In the genomic region with DNA sequence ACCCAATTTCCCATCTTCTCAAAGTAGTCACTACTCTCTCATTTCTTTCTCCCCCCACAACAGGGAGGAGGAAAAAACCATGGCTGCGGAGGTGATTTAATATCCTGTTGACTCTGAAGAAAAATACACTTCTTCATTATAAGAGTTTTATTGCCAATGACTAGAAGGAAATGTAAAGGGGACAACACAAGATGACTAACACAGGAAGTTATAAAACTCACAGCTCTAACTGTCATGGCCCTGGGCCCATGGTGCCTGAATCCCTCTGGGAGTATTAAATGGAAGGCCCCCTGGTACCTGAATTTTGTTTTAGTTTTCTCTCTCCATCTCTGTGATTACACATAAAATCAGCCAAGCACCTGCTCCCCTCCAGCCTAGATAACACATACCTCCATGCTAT, we compare ENCODE assay signal across 1 cellular context.
TF ChIP-seq lines count a peak whose summit lies in the region.

No MANE protein-coding gene starts in this region.

TF ChIP-seq in HEK293, 187 proteins besides CTCF, POLR2A, EP300 and RAD21 (continued from another document and continues in another):
- TF ChIP-seq PRDM10 (tag by site-specific recombination; IDR thresholded peaks at IDR 0.05), result peak; percentile 19; the same call in 1 of the 2 replicates
- TF ChIP-seq, protein P1, sequence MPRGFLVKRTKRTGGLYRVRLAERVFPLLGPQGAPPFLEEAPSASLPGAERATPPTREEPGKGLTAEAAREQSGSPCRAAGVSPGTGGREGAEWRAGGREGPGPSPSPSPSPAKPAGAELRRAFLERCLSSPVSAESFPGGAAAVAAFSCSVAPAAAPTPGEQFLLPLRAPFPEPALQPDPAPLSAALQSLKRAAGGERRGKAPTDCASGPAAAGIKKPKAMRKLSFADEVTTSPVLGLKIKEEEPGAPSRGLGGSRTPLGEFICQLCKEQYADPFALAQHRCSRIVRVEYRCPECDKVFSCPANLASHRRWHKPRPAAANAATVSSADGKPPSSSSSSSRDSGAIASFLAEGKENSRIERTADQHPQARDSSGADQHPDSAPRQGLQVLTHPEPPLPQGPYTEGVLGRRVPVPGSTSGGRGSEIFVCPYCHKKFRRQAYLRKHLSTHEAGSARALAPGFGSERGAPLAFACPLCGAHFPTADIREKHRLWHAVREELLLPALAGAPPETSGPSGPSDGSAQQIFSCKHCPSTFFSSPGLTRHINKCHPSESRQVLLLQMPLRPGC (tag by site-specific recombination; IDR thresholded peaks at IDR 0.05), result peak; percentile 62; the same call in 1 of the 2 replicates
- TF ChIP-seq SP7 (tag by site-specific recombination; IDR thresholded peaks at IDR 0.05), result peak; percentile 66
- TF ChIP-seq ZNF24 (tag by site-specific recombination; IDR thresholded peaks at IDR 0.05), result peak; percentile 72; the same call in 1 of the 2 replicates
- peak; percentile 66 for TF ChIP-seq OSR2 (tag by site-specific recombination; IDR thresholded peaks at IDR 0.05)
- TF ChIP-seq SETDB1 (IDR thresholded peaks at IDR 0.05; ENCODE audit: insufficient read length, low read length), result no peak
- TF ChIP-seq HOXA7 (CRISPR knock-in tag; IDR thresholded peaks at IDR 0.05; ENCODE audit: borderline replicate concordance), result no peak
- TF ChIP-seq ZNF701 (tag by site-specific recombination; IDR thresholded peaks at IDR 0.05), result no peak
- peak; percentile 84 for TF ChIP-seq GLIS1 (tag by site-specific recombination; IDR thresholded peaks at IDR 0.05)
- no peak for TF ChIP-seq SALL2 (tag by site-specific recombination; IDR thresholded peaks at IDR 0.05; ENCODE audit: borderline replicate concordance)
- peak; percentile 62; the same call in 1 of the 2 replicates for TF ChIP-seq MYNN (tag by site-specific recombination; IDR thresholded peaks at IDR 0.05; ENCODE audit: borderline replicate concordance)
- TF ChIP-seq, protein P2, sequence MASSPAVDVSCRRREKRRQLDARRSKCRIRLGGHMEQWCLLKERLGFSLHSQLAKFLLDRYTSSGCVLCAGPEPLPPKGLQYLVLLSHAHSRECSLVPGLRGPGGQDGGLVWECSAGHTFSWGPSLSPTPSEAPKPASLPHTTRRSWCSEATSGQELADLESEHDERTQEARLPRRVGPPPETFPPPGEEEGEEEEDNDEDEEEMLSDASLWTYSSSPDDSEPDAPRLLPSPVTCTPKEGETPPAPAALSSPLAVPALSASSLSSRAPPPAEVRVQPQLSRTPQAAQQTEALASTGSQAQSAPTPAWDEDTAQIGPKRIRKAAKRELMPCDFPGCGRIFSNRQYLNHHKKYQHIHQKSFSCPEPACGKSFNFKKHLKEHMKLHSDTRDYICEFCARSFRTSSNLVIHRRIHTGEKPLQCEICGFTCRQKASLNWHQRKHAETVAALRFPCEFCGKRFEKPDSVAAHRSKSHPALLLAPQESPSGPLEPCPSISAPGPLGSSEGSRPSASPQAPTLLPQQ (tag by site-specific recombination; IDR thresholded peaks at IDR 0.05), result peak; percentile 33; the same call in 1 of the 2 replicates
- TF ChIP-seq PRDM4 (tag by site-specific recombination; IDR thresholded peaks at IDR 0.05), result peak; percentile 66
- TF ChIP-seq, protein P3, sequence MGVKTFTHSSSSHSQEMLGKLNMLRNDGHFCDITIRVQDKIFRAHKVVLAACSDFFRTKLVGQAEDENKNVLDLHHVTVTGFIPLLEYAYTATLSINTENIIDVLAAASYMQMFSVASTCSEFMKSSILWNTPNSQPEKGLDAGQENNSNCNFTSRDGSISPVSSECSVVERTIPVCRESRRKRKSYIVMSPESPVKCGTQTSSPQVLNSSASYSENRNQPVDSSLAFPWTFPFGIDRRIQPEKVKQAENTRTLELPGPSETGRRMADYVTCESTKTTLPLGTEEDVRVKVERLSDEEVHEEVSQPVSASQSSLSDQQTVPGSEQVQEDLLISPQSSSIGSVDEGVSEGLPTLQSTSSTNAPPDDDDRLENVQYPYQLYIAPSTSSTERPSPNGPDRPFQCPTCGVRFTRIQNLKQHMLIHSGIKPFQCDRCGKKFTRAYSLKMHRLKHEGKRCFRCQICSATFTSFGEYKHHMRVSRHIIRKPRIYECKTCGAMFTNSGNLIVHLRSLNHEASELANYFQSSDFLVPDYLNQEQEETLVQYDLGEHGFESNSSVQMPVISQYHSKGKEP (tag by site-specific recombination; IDR thresholded peaks at IDR 0.05), result peak; percentile 34; the same call in 1 of the 2 replicates
- no peak for TF ChIP-seq GLIS2 (tag by site-specific recombination; IDR thresholded peaks at IDR 0.05)
- TF ChIP-seq, protein P4, sequence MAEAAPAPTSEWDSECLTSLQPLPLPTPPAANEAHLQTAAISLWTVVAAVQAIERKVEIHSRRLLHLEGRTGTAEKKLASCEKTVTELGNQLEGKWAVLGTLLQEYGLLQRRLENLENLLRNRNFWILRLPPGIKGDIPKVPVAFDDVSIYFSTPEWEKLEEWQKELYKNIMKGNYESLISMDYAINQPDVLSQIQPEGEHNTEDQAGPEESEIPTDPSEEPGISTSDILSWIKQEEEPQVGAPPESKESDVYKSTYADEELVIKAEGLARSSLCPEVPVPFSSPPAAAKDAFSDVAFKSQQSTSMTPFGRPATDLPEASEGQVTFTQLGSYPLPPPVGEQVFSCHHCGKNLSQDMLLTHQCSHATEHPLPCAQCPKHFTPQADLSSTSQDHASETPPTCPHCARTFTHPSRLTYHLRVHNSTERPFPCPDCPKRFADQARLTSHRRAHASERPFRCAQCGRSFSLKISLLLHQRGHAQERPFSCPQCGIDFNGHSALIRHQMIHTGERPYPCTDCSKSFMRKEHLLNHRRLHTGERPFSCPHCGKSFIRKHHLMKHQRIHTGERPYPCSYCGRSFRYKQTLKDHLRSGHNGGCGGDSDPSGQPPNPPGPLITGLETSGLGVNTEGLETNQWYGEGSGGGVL (tag by site-specific recombination; IDR thresholded peaks at IDR 0.05), result peak; percentile 48
- peak; percentile 58; the same call in 1 of the 2 replicates for TF ChIP-seq TCF7L2 (IDR thresholded peaks at IDR 0.05; ENCODE audit: borderline replicate concordance, low read depth, low read length)
- no peak for TF ChIP-seq ZNF37A (tag by site-specific recombination; IDR thresholded peaks at IDR 0.05)
- TF ChIP-seq, protein P5, sequence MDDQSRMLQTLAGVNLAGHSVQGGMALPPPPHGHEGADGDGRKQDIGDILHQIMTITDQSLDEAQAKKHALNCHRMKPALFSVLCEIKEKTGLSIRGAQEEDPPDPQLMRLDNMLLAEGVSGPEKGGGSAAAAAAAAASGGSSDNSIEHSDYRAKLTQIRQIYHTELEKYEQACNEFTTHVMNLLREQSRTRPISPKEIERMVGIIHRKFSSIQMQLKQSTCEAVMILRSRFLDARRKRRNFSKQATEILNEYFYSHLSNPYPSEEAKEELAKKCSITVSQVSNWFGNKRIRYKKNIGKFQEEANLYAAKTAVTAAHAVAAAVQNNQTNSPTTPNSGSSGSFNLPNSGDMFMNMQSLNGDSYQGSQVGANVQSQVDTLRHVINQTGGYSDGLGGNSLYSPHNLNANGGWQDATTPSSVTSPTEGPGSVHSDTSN (CRISPR knock-in tag; IDR thresholded peaks at IDR 0.05), result no peak
- TF ChIP-seq SP2 (tag by site-specific recombination; IDR thresholded peaks at IDR 0.05), result no peak
- TF ChIP-seq ZFP41 (tag by site-specific recombination; IDR thresholded peaks at IDR 0.05; ENCODE audit: borderline replicate concordance), result no peak
- TF ChIP-seq ZFHX2 (tag by site-specific recombination; conservative IDR thresholded peaks at IDR 0.05), result no peak
- TF ChIP-seq ZNF426 (tag by site-specific recombination; IDR thresholded peaks at IDR 0.05), result no peak
- TF ChIP-seq ZNF155 (tag by site-specific recombination; IDR thresholded peaks at IDR 0.05), result no peak
- no peak for TF ChIP-seq ZNF132 (tag by site-specific recombination; IDR thresholded peaks at IDR 0.05; ENCODE audit: borderline replicate concordance)
- TF ChIP-seq ZNF157 (tag by site-specific recombination; IDR thresholded peaks at IDR 0.05), result no peak
- TF ChIP-seq ZNF76 (tag by site-specific recombination; IDR thresholded peaks at IDR 0.05; ENCODE audit: borderline replicate concordance, low read depth), result no peak
- no peak for TF ChIP-seq ZNF394 (tag by site-specific recombination; IDR thresholded peaks at IDR 0.05; ENCODE audit: borderline replicate concordance)
- no peak for TF ChIP-seq ZNF404 (tag by site-specific recombination; IDR thresholded peaks at IDR 0.05)
- TF ChIP-seq FEZF1 (tag by site-specific recombination; IDR thresholded peaks at IDR 0.05), result peak; percentile 88
- TF ChIP-seq ZNF10 (tag by site-specific recombination; IDR thresholded peaks at IDR 0.05), result 0 out of 2 replicates have a peak, but pooled peaks have one; percentile 28
- TF ChIP-seq, protein P6, sequence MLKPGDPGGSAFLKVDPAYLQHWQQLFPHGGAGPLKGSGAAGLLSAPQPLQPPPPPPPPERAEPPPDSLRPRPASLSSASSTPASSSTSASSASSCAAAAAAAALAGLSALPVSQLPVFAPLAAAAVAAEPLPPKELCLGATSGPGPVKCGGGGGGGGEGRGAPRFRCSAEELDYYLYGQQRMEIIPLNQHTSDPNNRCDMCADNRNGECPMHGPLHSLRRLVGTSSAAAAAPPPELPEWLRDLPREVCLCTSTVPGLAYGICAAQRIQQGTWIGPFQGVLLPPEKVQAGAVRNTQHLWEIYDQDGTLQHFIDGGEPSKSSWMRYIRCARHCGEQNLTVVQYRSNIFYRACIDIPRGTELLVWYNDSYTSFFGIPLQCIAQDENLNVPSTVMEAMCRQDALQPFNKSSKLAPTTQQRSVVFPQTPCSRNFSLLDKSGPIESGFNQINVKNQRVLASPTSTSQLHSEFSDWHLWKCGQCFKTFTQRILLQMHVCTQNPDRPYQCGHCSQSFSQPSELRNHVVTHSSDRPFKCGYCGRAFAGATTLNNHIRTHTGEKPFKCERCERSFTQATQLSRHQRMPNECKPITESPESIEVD (tag by site-specific recombination; IDR thresholded peaks at IDR 0.05), result peak; percentile 94
- no peak for TF ChIP-seq ZNF248 (tag by site-specific recombination; IDR thresholded peaks at IDR 0.05)
- 0 out of 2 replicates have a peak, but pooled peaks have one; percentile 67 for TF ChIP-seq TRIM28 (IDR thresholded peaks at IDR 0.05; ENCODE audit: borderline replicate concordance, low read length)
- no peak for TF ChIP-seq ZNF792 (tag by site-specific recombination; IDR thresholded peaks at IDR 0.05)
- no peak for TF ChIP-seq ZNF549 (tag by site-specific recombination; IDR thresholded peaks at IDR 0.05)
- no peak; the same call in 1 of the 2 replicates for TF ChIP-seq KLF10 (tag by site-specific recombination; IDR thresholded peaks at IDR 0.05)
- no peak for TF ChIP-seq ZNF223 (tag by site-specific recombination; IDR thresholded peaks at IDR 0.05)
- TF ChIP-seq AEBP2 (tag by site-specific recombination; IDR thresholded peaks at IDR 0.05; ENCODE audit: borderline replicate concordance), result no peak
- no peak for TF ChIP-seq ZFP3 (tag by site-specific recombination; IDR thresholded peaks at IDR 0.05; ENCODE audit: low read depth)
- TF ChIP-seq ZSCAN4 (tag by site-specific recombination; IDR thresholded peaks at IDR 0.05), result no peak
